In the genomic region with DNA sequence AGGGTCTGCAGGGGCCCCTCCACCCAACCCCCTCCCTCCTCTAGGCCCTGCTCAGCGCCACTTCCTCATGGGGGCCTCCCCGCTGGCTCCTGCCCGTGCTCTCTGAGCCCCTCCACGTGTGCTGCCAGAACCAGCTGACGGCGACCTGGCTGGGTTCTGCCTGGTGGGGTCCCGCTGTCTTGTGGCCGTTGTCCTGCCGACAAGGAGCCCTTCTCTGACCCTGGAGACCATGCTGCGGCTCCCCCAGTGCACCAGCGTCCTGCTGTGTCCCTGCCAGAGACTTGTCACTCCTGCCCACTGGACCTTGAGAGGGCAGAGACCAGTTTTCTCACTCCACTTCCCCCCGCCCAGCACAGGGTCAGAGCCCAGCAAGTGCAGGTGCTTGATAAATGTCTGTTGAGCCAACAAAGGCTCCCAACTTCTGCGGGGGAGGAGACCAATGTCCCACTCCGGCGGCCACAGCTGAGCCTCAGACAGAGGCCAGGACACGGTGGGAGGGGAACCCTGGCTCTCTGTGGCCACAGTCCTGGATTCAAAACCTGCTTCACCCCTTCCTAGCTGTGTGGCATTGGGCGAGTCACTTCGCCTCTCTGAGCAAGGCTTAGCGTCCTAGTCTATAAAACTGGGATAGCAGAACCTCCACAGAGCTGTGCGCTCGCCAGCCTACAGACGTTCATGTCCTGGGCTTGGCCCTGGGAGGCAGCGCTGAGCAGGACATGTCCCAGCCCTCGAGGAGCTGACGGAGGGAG, we compare ENCODE assay signal across 1 cellular context.
TF ChIP-seq lines count a peak whose summit lies in the region.

No MANE protein-coding gene starts in this region.

TF ChIP-seq in K562, 482 proteins besides CTCF, POLR2A, EP300 and RAD21 (continued from another document):
- TF ChIP-seq, protein P1, sequence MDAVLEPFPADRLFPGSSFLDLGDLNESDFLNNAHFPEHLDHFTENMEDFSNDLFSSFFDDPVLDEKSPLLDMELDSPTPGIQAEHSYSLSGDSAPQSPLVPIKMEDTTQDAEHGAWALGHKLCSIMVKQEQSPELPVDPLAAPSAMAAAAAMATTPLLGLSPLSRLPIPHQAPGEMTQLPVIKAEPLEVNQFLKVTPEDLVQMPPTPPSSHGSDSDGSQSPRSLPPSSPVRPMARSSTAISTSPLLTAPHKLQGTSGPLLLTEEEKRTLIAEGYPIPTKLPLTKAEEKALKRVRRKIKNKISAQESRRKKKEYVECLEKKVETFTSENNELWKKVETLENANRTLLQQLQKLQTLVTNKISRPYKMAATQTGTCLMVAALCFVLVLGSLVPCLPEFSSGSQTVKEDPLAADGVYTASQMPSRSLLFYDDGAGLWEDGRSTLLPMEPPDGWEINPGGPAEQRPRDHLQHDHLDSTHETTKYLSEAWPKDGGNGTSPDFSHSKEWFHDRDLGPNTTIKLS (IDR thresholded peaks at IDR 0.05; ENCODE audit: borderline replicate concordance, low read depth): no peak
- 0 out of 2 replicates have a peak, but pooled peaks have one; percentile 14 for TF ChIP-seq EGR1 (conservative IDR thresholded peaks at IDR 0.05)
- TF ChIP-seq ZFP36 (IDR thresholded peaks at IDR 0.05; ENCODE audit: low read depth, low read length, partially characterized antibody): peak; percentile 12
- peak; percentile 34; the same call in 1 of the 2 replicates for TF ChIP-seq CBFA2T3 (IDR thresholded peaks at IDR 0.05)
